17 cellular contexts compared by ENCODE assay signal in genomic region chr14:84926656-84927055, GRCh38.
A peak's percentile ranks its signal among the peaks of the same experiment; 100 is the strongest.
DNase-seq lines count a peak whose midpoint lies in the region; ATAC-seq, FAIRE-seq and TF ChIP-seq lines count a peak whose summit lies in the region.
"Had no signal": no experiment of that assay in that cellular context is flagged by ENCODE, and none has a peak within 500 bp of the region (broad histone marks: within the 10 kb centered on the region; RNA-seq: fewer than 3 reads in every experiment).

No MANE protein-coding gene starts in this region.

- H3K36me3 Mint-ChIP-seq in activated T-cell treated with anti-CD3 and anti-CD28 coated beads, Interleukin-2, amount 50 U/mL, for 24 hours (ENCODE audit: low read depth), result no peaks in the 10 kb centered on the region
- H3K36me3 Mint-ChIP-seq: CD4-positive, alpha-beta memory T cell had no signal

- no peak overlapping the region for H3K4me3 Mint-ChIP-seq in activated T-cell treated with anti-CD3 and anti-CD28 coated beads, Interleukin-2, amount 50 U/mL, for 24 hours
- H3K4me3 Mint-ChIP-seq: CD4-positive, alpha-beta memory T cell; GM23338; H9 had no signal

- DNase-seq in kidney (no peak), OCI-M1 (lab: John Stamatoyannopoulos, UW) (no peak), GDM1 (lab: John Stamatoyannopoulos, UW) (no peak), Right ventricle myocardium inferior (ENCODE audit: missing footprints) (no peak)
- DNase-seq in activated T-cell treated with anti-CD3 and anti-CD28 coated beads, Interleukin-2, amount 50 U/mL, for 24 hours, result no peak
- DNase-seq: 8988T; C1 segment of cervical spinal cord; Calu3; CD4-positive, alpha-beta memory T cell; COR-L47; H9 had no signal

- no peak overlapping the region for H3K27ac Mint-ChIP-seq in activated T-cell treated with anti-CD3 and anti-CD28 coated beads, Interleukin-2, amount 50 U/mL, for 24 hours
- H3K27ac Mint-ChIP-seq: CD4-positive, alpha-beta memory T cell; GM23338; H9 had no signal

- no peak for ATAC-seq in Right ventricle myocardium inferior
- ATAC-seq: GM12878, GM23338, HCT116 had no signal

- TF ChIP-seq CTCF in kidney (IDR thresholded peaks at IDR 0.05; ENCODE audit: borderline replicate concordance, extremely low read depth, insufficient read depth), result no peak

- H3K27ac ChIP-seq in kidney (ENCODE audit: low read depth in 2 of 2, low read length in 2 of 2), result no peak overlapping the region

- H3K4me3 ChIP-seq in kidney (ENCODE audit: low read length in 2 of 2), result no peak overlapping the region
- H3K4me3 ChIP-seq: GM12878, GM23338 had no signal

- no peaks in the 10 kb centered on the region for H3K4me1 ChIP-seq in kidney (ENCODE audit: control insufficient read depth in 1 of 2, insufficient read depth in 1 of 2, low read depth in 1 of 2, low read length in 2 of 2)

- H3K9me3 ChIP-seq in kidney (ENCODE audit: control insufficient read depth in 1 of 2, low read length in 2 of 2), result no peaks in the 10 kb centered on the region

- H3K4me1 Mint-ChIP-seq in activated T-cell treated with anti-CD3 and anti-CD28 coated beads, Interleukin-2, amount 50 U/mL, for 24 hours (ENCODE audit: low read depth), result no peaks in the 10 kb centered on the region
- H3K4me1 Mint-ChIP-seq: CD4-positive, alpha-beta memory T cell; GM23338; H9 had no signal

- no peak overlapping the region for H3K9ac ChIP-seq in kidney (ENCODE audit: low read length in 2 of 2)

- peaks cover 3% of the 10 kb centered on the region for H3K9me3 Mint-ChIP-seq in activated T-cell treated with anti-CD3 and anti-CD28 coated beads, Interleukin-2, amount 50 U/mL, for 24 hours
- H3K9me3 Mint-ChIP-seq: GM23338, H9 had no signal

- no peaks in the 10 kb centered on the region for H3K27me3 Mint-ChIP-seq in activated T-cell treated with anti-CD3 and anti-CD28 coated beads, Interleukin-2, amount 50 U/mL, for 24 hours
- H3K27me3 Mint-ChIP-seq: CD4-positive, alpha-beta memory T cell had no signal

- intact Hi-C loops in kidney (cut with DNase I) (no loop called here), Right ventricle myocardium inferior (cut with DNase I) (no loop called here)

- no peaks in the 10 kb centered on the region for H3K36me3 ChIP-seq in kidney (ENCODE audit: control insufficient read depth in 1 of 2, insufficient read depth in 2 of 2, low read length in 2 of 2)

- peak; percentile 36 for FAIRE-seq in G401.6 (lab: Jason Lieb, UNC)
- peak; percentile 45 for FAIRE-seq in colon (lab: Jason Lieb, UNC)
- peak; percentile 91 for FAIRE-seq in kidney (lab: Jason Lieb, UNC)
- FAIRE-seq: GM12878, GM19239 had no signal
